Comparison of ENCODE assay signal across 14 cellular contexts in the genomic region with DNA sequence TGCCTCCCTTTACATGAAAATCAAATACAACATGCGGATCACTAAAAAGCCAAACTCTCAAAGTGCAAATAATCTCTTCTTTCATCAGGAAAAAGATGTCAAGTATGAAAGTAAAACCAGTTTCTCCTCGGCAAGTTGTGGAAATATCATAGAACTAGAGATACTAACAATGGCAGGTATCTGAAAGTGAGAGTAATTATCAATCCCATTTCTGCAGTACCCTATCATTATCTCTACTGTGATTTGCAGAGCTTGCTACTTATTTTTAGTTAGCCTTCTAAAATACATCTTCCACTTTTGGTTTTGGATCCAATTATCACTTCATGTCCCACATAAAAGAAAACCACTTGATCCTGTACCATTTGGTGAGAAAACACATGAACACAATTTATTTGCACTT. TPM values are rescaled to one million over a fixed set of nuclear protein-coding genes. Genes with fewer than 3 reads are reported as not detected.
A peak's percentile ranks its signal among the peaks of the same experiment; 100 is the strongest.
DNase-seq lines count a peak whose midpoint lies in the region; ATAC-seq and TF ChIP-seq lines count a peak whose summit lies in the region.
"Had no signal": no experiment of that assay in that cellular context is flagged by ENCODE, and none has a peak within 500 bp of the region (broad histone marks: within the 10 kb centered on the region; RNA-seq: fewer than 3 reads in every experiment).

No MANE protein-coding gene starts in this region.

- CTCF ChIA-PET in PC-9 (lab: Charles Lee): interaction anchor here (0.6 kb wide), 3 partner anchors 34 to 162 kb away, joined by 3 to 6 read pairs (median 4); no protein-coding TSS in a partner anchor

- H3F3A ChIP-seq in PC-9 (ENCODE audit: insufficient read depth, low read depth): peaks cover 16% of the 10 kb centered on the region; the same call in 1 of the 2 replicates

- DNase-seq in NCI-H1417 (lab: John Stamatoyannopoulos, UW): peak in 2 of 3 experiments; percentile 34 to 74
- no peak for DNase-seq in NCI-H1417 treated with DMSO at 0.1 percent for 48 hours (lab: John Stamatoyannopoulos, UW)
- DNase-seq in CD4-positive, CD25-positive, alpha-beta regulatory T cell: no peak
- no peak for DNase-seq in PC-9
- no peak for DNase-seq in hepatocyte (ENCODE audit: low spot score)
- DNase-seq in DMS153 treated with DMSO at 0.1 percent for 48 hours (lab: John Stamatoyannopoulos, UW; ENCODE audit: unreplicated experiment): no peak
- no peak for DNase-seq in DMS53 (lab: John Stamatoyannopoulos, UW)
- DNase-seq: 8988T, DMS 273 treated with DMSO at 0.1 percent for 48 hours, mesendoderm had no signal

- H3K79me2 ChIP-seq in PC-9 (ENCODE audit: low read depth): peaks cover 86% of the 10 kb centered on the region
- H3K79me2 ChIP-seq in hepatocyte: peaks cover 84% of the 10 kb centered on the region
- H3K79me2 ChIP-seq: parathyroid adenoma had no signal

- no peak overlapping the region for H2AFZ ChIP-seq in PC-9
- H2AFZ ChIP-seq in hepatocyte: no peak overlapping the region
- H2AFZ ChIP-seq: parathyroid adenoma had no signal

- H3K9me3 Mint-ChIP-seq in CD4-positive, CD25-positive, alpha-beta regulatory T cell: no peaks in the 10 kb centered on the region

- no peak for ATAC-seq in CD4-positive, CD25-positive, alpha-beta regulatory T cell (ENCODE audit: low read depth in 2 of 2)
- ATAC-seq in HG03439 (IDR thresholded peaks at IDR 0.05; ENCODE audit: unreplicated experiment): no peak
- ATAC-seq: esophagus mucosa had no signal

- POLR2A ChIA-PET in PC-9 (lab: Charles Lee; ENCODE audit: unreplicated experiment): no interaction called here

- no peaks in the 10 kb centered on the region for H3K36me3 Mint-ChIP-seq in CD4-positive, CD25-positive, alpha-beta regulatory T cell

- H3K36me3 ChIP-seq in CD4-positive, CD25-positive, alpha-beta regulatory T cell (ENCODE audit: control insufficient read depth, insufficient read depth, low read length): no peaks in the 10 kb centered on the region
- no peaks in the 10 kb centered on the region; the same call in 1 of the 2 replicates for H3K36me3 ChIP-seq in PC-9 (ENCODE audit: low read depth)
- no peaks in the 10 kb centered on the region for H3K36me3 ChIP-seq in hepatocyte (replicated peaks; ENCODE audit: insufficient read depth, low read depth)

- no TSS peak for BruUV-seq in PC-9 (replicated peaks; lab: Mats Ljungman, UMichigan)

- peak overlapping the region; percentile 43 for H3K4me3 ChIP-seq in CD4-positive, CD25-positive, alpha-beta regulatory T cell (ENCODE audit: low read depth, low read length)
- H3K4me3 ChIP-seq in PC-9 (peak overlapping the region; percentile 18; the same call in 1 of the 2 replicates), hepatocyte (no peak overlapping the region)

- H3K27me3 Mint-ChIP-seq in CD4-positive, CD25-positive, alpha-beta regulatory T cell: peaks cover 6% of the 10 kb centered on the region

- H3K4me2 ChIP-seq in PC-9: peak overlapping the region; percentile 83
- H3K4me2 ChIP-seq in hepatocyte: peak overlapping the region; percentile 88

- TF ChIP-seq CTCF in PC-9 (conservative IDR thresholded peaks at IDR 0.05): no peak
- TF ChIP-seq CTCF in hepatocyte (IDR thresholded peaks at IDR 0.05; ENCODE audit: poor library complexity): no peak

- H4K20me1 ChIP-seq in PC-9 (ENCODE audit: insufficient read depth): peaks cover 22% of the 10 kb centered on the region
- H4K20me1 ChIP-seq in hepatocyte (ENCODE audit: insufficient read depth, poor library complexity, severe bottlenecking): peaks cover 68% of the 10 kb centered on the region

- peak overlapping the region; percentile 4 to 26 (median 8) for H3K4me3 Mint-ChIP-seq in CD4-positive, CD25-positive, alpha-beta regulatory T cell

- H3K4me1 Mint-ChIP-seq in CD4-positive, CD25-positive, alpha-beta regulatory T cell: peaks cover 20 to 68% (median 51%) of the 10 kb centered on the region in 4 donors

- no peak overlapping the region for H3K27ac ChIP-seq in CD4-positive, CD25-positive, alpha-beta regulatory T cell (ENCODE audit: insufficient read depth, low read length, poor library complexity, severe bottlenecking)
- H3K27ac ChIP-seq in PC-9: peak overlapping the region; percentile 13; the same call in 1 of the 2 replicates
- H3K27ac ChIP-seq in hepatocyte: no peak overlapping the region
- H3K27ac ChIP-seq: parathyroid adenoma, RWPE1 had no signal

- H3K4me1 ChIP-seq in CD4-positive, CD25-positive, alpha-beta regulatory T cell (ENCODE audit: control insufficient read depth, insufficient read depth, low read length, poor library complexity, severe bottlenecking): peaks cover 29% of the 10 kb centered on the region
- peaks cover 56% of the 10 kb centered on the region for H3K4me1 ChIP-seq in PC-9 (replicated peaks; ENCODE audit: insufficient read depth)
- peaks cover 39% of the 10 kb centered on the region for H3K4me1 ChIP-seq in hepatocyte (ENCODE audit: insufficient read depth)
- H3K4me1 ChIP-seq: parathyroid adenoma had no signal

- 73% methylated on average over 2 of the region's 2 CpGs for WGBS in hepatocyte (ENCODE audit: low lambda C conversion rate, missing lambda C conversion rate)

- no peaks in the 10 kb centered on the region for H3K9me3 ChIP-seq in CD4-positive, CD25-positive, alpha-beta regulatory T cell (ENCODE audit: control insufficient read depth in 2 of 2, low read length in 2 of 2)
- no peaks in the 10 kb centered on the region for H3K9me3 ChIP-seq in PC-9 (ENCODE audit: insufficient read depth, low read depth)
- no peaks in the 10 kb centered on the region for H3K9me3 ChIP-seq in hepatocyte (ENCODE audit: low read depth)

- H3K27me3 ChIP-seq in CD4-positive, CD25-positive, alpha-beta regulatory T cell (ENCODE audit: control insufficient read depth, insufficient read depth, low read length): no peaks in the 10 kb centered on the region
- H3K27me3 ChIP-seq in PC-9 (ENCODE audit: insufficient read depth, low read depth) (no peaks in the 10 kb centered on the region), hepatocyte (no peaks in the 10 kb centered on the region)

- H3K27ac Mint-ChIP-seq in CD4-positive, CD25-positive, alpha-beta regulatory T cell: peak overlapping the region in 2 of 3 donors; percentile 1 to 33

- intact Hi-C loops in PC-9 (cut with micrococcal nuclease; ENCODE audit: unreplicated experiment): no loop called here

- no peaks in the 10 kb centered on the region for H3K9me2 ChIP-seq in PC-9 (ENCODE audit: insufficient read depth)
- H3K9me2 ChIP-seq in hepatocyte (replicated peaks; ENCODE audit: insufficient read depth): no peaks in the 10 kb centered on the region

RNA-seq across cellular contexts. Expression of a gene that starts 3.0 kb away (rescaled TPM):
- 93.5 TPM for total RNA-seq in CD4-positive, CD25-positive, alpha-beta regulatory T cell
- 1 to 10 TPM; 7.4 to 8.7 (median 7.9) TPM for polyA plus RNA-seq in CD4-positive, CD25-positive, alpha-beta regulatory T cell
- total RNA-seq in PC-9 (2021) (63.1 and 81.4 TPM in 2 replicates), hepatocyte (53.0 and 57.8 TPM in 2 replicates)
- polyA plus RNA-seq in hepatocyte: 27.5 and 31.6 TPM in 2 replicates

Comparison
In these comparisons a context has a peak if more than half of its experiments do, and no peak if none do; other contexts are left out.
1. DNase-seq: peak in NCI-H1417 (2 of 3); none in NCI-H1417 treated with DMSO at 0.1 percent for 48 hours (single experiment), CD4-positive, CD25-positive, alpha-beta regulatory T cell (0 of 3), PC-9 (0 of 2), hepatocyte (single experiment), DMS153 treated with DMSO at 0.1 percent for 48 hours (single experiment) and DMS53 (single experiment).